1 cellular context compared by ENCODE assay signal in the genomic region with DNA sequence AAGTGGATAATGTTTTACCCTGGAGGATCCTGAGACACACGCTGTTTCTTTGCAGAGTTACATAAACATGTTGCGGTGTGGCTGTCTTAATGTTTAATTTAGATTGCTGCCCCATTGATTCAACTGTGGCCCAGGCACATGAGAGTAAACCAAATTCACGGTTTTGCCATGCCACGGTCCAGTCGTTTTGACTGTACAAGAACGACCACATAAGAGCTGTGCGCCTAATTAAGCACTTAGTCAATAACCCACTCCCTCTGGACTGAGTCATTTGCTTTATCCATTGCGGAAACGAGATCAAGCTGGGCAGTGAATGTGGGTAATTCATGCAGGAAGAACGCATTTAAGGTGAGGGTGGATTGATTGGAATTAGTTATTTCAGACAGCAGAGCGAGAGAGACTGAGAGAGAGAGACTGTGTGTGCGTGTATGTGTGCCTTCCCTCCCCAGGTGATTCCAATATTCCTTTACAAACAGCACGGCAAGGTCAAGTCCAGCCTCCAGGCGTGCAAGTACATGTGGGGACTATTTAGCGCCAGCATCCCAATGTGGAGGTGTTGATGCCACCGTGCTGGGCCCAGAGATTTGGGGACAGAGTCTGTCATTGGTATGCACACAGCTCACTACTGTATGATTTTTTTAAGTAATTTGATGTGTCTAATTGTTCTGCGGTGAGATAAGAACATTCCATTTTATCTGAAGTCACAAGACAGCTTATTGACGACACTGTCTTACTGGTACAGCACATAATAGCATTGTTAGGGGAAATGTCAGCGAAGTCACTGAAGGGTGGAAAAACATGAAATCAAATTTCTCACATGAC.
A peak's percentile ranks its signal among the peaks of the same experiment; 100 is the strongest.
TF ChIP-seq lines count a peak whose summit lies in the region.

No MANE protein-coding gene starts in this region.

TF ChIP-seq in HEK293, 187 proteins besides CTCF, POLR2A, EP300 and RAD21 (continued from another document):
- TF ChIP-seq ZNF239 (tag by site-specific recombination; IDR thresholded peaks at IDR 0.05): no peak
- TF ChIP-seq ZNF223 (tag by site-specific recombination; IDR thresholded peaks at IDR 0.05): no peak
- TF ChIP-seq ZNF174 (tag by site-specific recombination; IDR thresholded peaks at IDR 0.05): no peak
- 0 out of 2 replicates have a peak, but pooled peaks have one; percentile 8 for TF ChIP-seq GLI2 (tag by site-specific recombination; IDR thresholded peaks at IDR 0.05; ENCODE audit: borderline replicate concordance, low read depth)
- no peak for TF ChIP-seq ZNF530 (tag by site-specific recombination; IDR thresholded peaks at IDR 0.05; ENCODE audit: low read depth)
- TF ChIP-seq ZNF202 (tag by site-specific recombination; IDR thresholded peaks at IDR 0.05; ENCODE audit: borderline replicate concordance): no peak
- TF ChIP-seq ZNF600 (tag by site-specific recombination; IDR thresholded peaks at IDR 0.05): peak; percentile 93
- no peak for TF ChIP-seq ZNF510 (tag by site-specific recombination; IDR thresholded peaks at IDR 0.05; ENCODE audit: insufficient replicate concordance)
- no peak for TF ChIP-seq ZNF791 (tag by site-specific recombination; IDR thresholded peaks at IDR 0.05)
- 0 out of 2 replicates have a peak, but pooled peaks have one; percentile 12 for TF ChIP-seq KLF9 (tag by site-specific recombination; IDR thresholded peaks at IDR 0.05; ENCODE audit: low read depth)
- TF ChIP-seq ZNF843 (tag by site-specific recombination; IDR thresholded peaks at IDR 0.05): peak; percentile 58; the same call in 1 of the 2 replicates
- no peak for TF ChIP-seq ZNF658 (tag by site-specific recombination; IDR thresholded peaks at IDR 0.05)
- no peak for TF ChIP-seq ZNF548 (tag by site-specific recombination; IDR thresholded peaks at IDR 0.05)
- 0 out of 2 replicates have a peak, but pooled peaks have one; percentile 8 for TF ChIP-seq ZNF660 (tag by site-specific recombination; IDR thresholded peaks at IDR 0.05)
- no peak for TF ChIP-seq MYNN (tag by site-specific recombination; IDR thresholded peaks at IDR 0.05; ENCODE audit: borderline replicate concordance)
- peak; percentile 48 for TF ChIP-seq ZNF341 (tag by site-specific recombination; IDR thresholded peaks at IDR 0.05; ENCODE audit: low read depth)
- TF ChIP-seq SALL2 (tag by site-specific recombination; IDR thresholded peaks at IDR 0.05; ENCODE audit: borderline replicate concordance): no peak
- TF ChIP-seq ZNF747 (tag by site-specific recombination; IDR thresholded peaks at IDR 0.05): no peak
- TF ChIP-seq, protein P1, sequence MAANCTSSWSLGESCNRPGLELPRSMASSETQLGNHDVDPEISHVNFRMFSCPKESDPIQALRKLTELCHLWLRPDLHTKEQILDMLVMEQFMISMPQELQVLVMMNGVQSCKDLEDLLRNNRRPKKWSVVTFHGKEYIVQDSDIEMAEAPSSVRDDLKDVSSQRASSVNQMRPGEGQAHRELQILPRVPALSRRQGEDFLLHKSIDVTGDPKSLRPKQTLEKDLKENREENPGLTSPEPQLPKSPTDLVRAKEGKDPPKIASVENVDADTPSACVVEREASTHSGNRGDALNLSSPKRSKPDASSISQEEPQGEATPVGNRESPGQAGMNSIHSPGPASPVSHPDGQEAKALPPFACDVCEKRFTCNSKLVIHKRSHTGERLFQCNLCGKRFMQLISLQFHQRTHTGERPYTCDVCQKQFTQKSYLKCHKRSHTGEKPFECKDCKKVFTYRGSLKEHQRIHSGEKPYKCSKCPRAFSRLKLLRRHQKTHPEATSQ (tag by site-specific recombination; IDR thresholded peaks at IDR 0.05): no peak
- TF ChIP-seq ZNF324 (tag by site-specific recombination; IDR thresholded peaks at IDR 0.05): no peak
- TF ChIP-seq PRDM10 (tag by site-specific recombination; IDR thresholded peaks at IDR 0.05): peak; percentile 94
- TF ChIP-seq ZNF544 (tag by site-specific recombination; IDR thresholded peaks at IDR 0.05): no peak
- TF ChIP-seq ZNF280C (tag by site-specific recombination; IDR thresholded peaks at IDR 0.05): no peak
